ENCODE assay signal across 9 cellular contexts in the genomic region with DNA sequence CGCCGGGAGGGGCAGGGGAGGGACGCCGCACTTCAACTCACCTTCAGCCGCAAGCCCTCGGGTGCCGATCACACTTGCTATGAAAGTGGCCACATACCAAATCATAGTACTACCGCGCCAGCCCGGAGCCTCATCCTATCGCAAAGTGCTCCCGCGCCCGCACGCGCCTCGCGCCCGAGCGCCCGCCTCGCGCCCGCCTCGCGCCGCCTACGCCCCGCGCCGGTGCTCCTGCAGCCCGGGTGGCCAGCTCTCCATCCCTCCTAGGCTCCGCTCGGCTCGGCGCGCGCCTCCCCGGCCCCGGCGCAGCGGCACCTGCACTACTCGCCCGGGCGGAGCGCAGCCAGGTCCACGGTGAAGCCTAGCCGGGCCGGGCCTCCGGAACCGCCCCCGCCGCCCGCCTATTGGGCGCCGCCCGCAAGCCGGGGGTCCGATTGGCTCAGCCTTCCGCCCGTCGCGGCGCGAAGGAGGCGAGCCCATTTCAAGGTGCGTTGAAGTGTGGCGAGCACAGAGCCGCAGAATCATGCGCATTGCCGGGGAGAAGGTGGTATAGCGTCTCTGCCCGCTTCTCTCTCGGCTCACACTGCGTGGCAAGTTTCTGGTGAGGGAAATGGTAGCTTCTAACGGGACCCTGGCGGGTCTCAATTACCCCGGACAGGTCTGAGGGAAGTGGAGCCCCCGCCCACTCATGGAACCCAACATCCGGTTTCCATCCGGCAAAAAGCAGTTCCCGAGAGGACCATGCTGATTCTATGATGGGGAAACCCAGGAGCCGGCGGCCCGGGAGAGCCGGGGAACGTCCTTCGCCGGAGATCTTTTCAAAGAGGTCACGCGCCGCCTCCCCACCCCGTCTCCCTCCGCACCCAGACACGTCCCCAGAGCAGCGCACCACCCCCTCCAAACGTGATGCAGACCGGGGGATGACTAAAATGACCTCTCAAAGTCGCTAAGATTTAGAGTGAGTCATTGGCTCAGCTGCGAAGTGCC. TPM values are rescaled to one million over a fixed set of nuclear protein-coding genes. Genes with fewer than 3 reads are reported as not detected.
DNase-seq lines count a peak whose midpoint lies in the region; ATAC-seq, FAIRE-seq and TF ChIP-seq lines count a peak whose summit lies in the region.
"Had no signal": no experiment of that assay in that cellular context is flagged by ENCODE, and none has a peak within 500 bp of the region (broad histone marks: within the 10 kb centered on the region; RNA-seq: fewer than 3 reads in every experiment).

TSS of gene IGSF9B (minus strand) at position 319 of the 984 bp plus-strand sequence. CDS start at position 105, 214 bp downstream.

- peak within 1 kb of the TSS; percentile 91 for H2AFZ ChIP-seq in KMS-11 (ENCODE audit: low read depth)

- ATAC-seq in GM21576 (IDR thresholded peaks at IDR 0.05; ENCODE audit: unreplicated experiment) = peak; percentile 97

- H3K4me1 ChIP-seq in KMS-11 (ENCODE audit: low read depth, poor library complexity, severe bottlenecking) (peaks cover 4% of the 10 kb centered on the region), right atrium auricular region (peaks cover 0 to 58% of the 10 kb centered on the region in 2 donors)

- H4K20me1 ChIP-seq in KMS-11 (ENCODE audit: insufficient read depth) = no peaks in the 10 kb centered on the region

- H3K27ac ChIP-seq in KMS-11 (no peak within 1 kb of the TSS), angular gyrus (ENCODE audit: low read depth, low read length) (peak within 1 kb of the TSS; percentile 71), right atrium auricular region (peak within 1 kb of the TSS; percentile 86 to 95)

- DNase-seq in DMS153 (lab: John Stamatoyannopoulos, UW) (peak; percentile 84), T-helper 1 cell (peak; percentile 71 to 91 (median 84)), right atrium auricular region (ENCODE audit: low spot score) (peak; percentile 81), putamen (ENCODE audit: low spot score) (peak; percentile 86), urothelium cell line (ENCODE audit: low spot score) (peak; percentile 95)

- H3K79me2 ChIP-seq in KMS-11 (ENCODE audit: insufficient read depth, low read depth) = no peaks in the 10 kb centered on the region

- H3K4me3 ChIP-seq in KMS-11 (IDR thresholded peaks at IDR 0.05; ENCODE audit: insufficient read depth, low read depth, low read length) = no peak within 1 kb of the TSS
- peak within 1 kb of the TSS; percentile 56 to 67 for H3K4me3 ChIP-seq in right atrium auricular region

- no peaks in the 10 kb centered on the region for H3K9me3 ChIP-seq in right atrium auricular region

- H3K36me3 ChIP-seq in KMS-11 (ENCODE audit: insufficient read depth) = no peaks in the 10 kb centered on the region
- no peaks in the 10 kb centered on the region for H3K36me3 ChIP-seq in right atrium auricular region

- TF ChIP-seq CTCF in KMS-11 (conservative IDR thresholded peaks at IDR 0.05; ENCODE audit: low read depth, low read length) (no peak), right atrium auricular region (IDR thresholded peaks at IDR 0.05) (no peak)

- H3K9ac ChIP-seq in KMS-11 = no peak within 1 kb of the TSS

- H3K4me2 ChIP-seq in KMS-11 = peak within 1 kb of the TSS; percentile 45; the same call in 1 of the 2 replicates

- H3K27me3 ChIP-seq in KMS-11 (ENCODE audit: insufficient read depth, low read depth) (no peaks in the 10 kb centered on the region), right atrium auricular region (no peaks in the 10 kb centered on the region)

- FAIRE-seq in urothelium cell line (lab: Jason Lieb, UNC) = no peak
- FAIRE-seq: islet of Langerhans had no signal

RNA-seq across cellular contexts. Expression of gene IGSF9B, which starts in this region (rescaled TPM):
- total RNA-seq in right atrium auricular region = 10 to 100 TPM; 17.2 to 32.1 TPM
